8 cellular contexts compared by ENCODE assay signal in genomic region chr1:1426961-1427934, GRCh38. TPM values are rescaled to one million over a fixed set of nuclear protein-coding genes. Genes with fewer than 3 reads are reported as not detected.
DNase-seq lines count a peak whose midpoint lies in the region; ATAC-seq and TF ChIP-seq lines count a peak whose summit lies in the region.

No MANE protein-coding gene starts in this region.

- H3K9me3 ChIP-seq in A673 (ENCODE audit: low read depth, low read length, poor library complexity, severe bottlenecking) (no peaks in the 10 kb centered on the region), H9 (ENCODE audit: control insufficient read depth, low read depth, low read length) (no peaks in the 10 kb centered on the region), mammary epithelial cell (replicated peaks; ENCODE audit: insufficient read depth, low read length) (no peaks in the 10 kb centered on the region)

- no peak overlapping the region for H2BK120ac ChIP-seq in H9 (ENCODE audit: low read depth, low read length, poor library complexity, severe bottlenecking)
- peak overlapping the region; percentile 39 for H2BK120ac ChIP-seq in mesendoderm (ENCODE audit: low read depth, low read length)

- no peak overlapping the region for H3K9ac ChIP-seq in H9 (ENCODE audit: extremely low read depth, insufficient read length, low read length)
- no peak overlapping the region for H3K9ac ChIP-seq in mammary epithelial cell (ENCODE audit: insufficient read depth, low read length)
- H3K9ac ChIP-seq in mesendoderm (ENCODE audit: low read length): peak overlapping the region; percentile 54

- H3K56ac ChIP-seq in H9 (ENCODE audit: insufficient read length, low read depth, low read length): no peak overlapping the region
- peak overlapping the region; percentile 85 for H3K56ac ChIP-seq in mesendoderm (ENCODE audit: low read length)

- H4K8ac ChIP-seq in H9 (replicated peaks; ENCODE audit: insufficient read length, low read depth, low read length): no peak overlapping the region
- H4K8ac ChIP-seq in mesendoderm (ENCODE audit: low read depth, low read length): peak overlapping the region; percentile 96

- peaks cover 3% of the 10 kb centered on the region for H3K23me2 ChIP-seq in H9 (ENCODE audit: insufficient read length, low read depth, low read length, poor library complexity, severe bottlenecking)

- peak overlapping the region; percentile 50 for H3K4me3 ChIP-seq in A673 (ENCODE audit: low read depth, low read length, poor library complexity, severe bottlenecking)
- peak overlapping the region in 1 of 3 experiments; percentile 27 for H3K4me3 ChIP-seq in mammary epithelial cell (replicated peaks in 1 of 3; ENCODE audit: insufficient read depth in 1 of 3, low read depth in 2 of 3, low read length in 3 of 3)
- peak overlapping the region; percentile 11 for H3K4me3 ChIP-seq in mesendoderm (ENCODE audit: low read length)

- intact Hi-C loops in A673 (cut with micrococcal nuclease; ENCODE audit: unreplicated experiment): no loop called here
- intact Hi-C loops in mammary epithelial cell (cut with micrococcal nuclease): no loop called here

- DNase-seq in A673 (ENCODE audit: low spot score): no peak
- peak; percentile 87 for DNase-seq in H9
- DNase-seq in mammary epithelial cell: no peak
- peak; percentile 72 for DNase-seq in mesendoderm
- DNase-seq in activated effector memory CD4-positive, alpha-beta T cell treated with anti-CD3 and anti-CD28 coated beads, Interleukin-2, amount 50 U/mL, for 16 hours: no peak
- DNase-seq in stimulated activated CD4-positive, alpha-beta T cell treated with anti-CD3 and anti-CD28 coated beads, Interleukin-4, amount 100 ng/mL, for 24 hours: no peak

- H2AK5ac ChIP-seq in H9 (ENCODE audit: insufficient read length, low read length) (no peak overlapping the region), mesendoderm (ENCODE audit: low read length) (no peak overlapping the region)

- H3K18ac ChIP-seq in H9 (ENCODE audit: insufficient read length, low read depth, low read length): peak overlapping the region; percentile 72
- H3K18ac ChIP-seq in mesendoderm (ENCODE audit: low read length): peak overlapping the region; percentile 90

- no peak overlapping the region for H3T11ph ChIP-seq in H9 (ENCODE audit: low read length)

- H3K23ac ChIP-seq in H9 (ENCODE audit: insufficient read length, low read depth, low read length) (no peak overlapping the region), mesendoderm (ENCODE audit: low read length) (no peak overlapping the region)

- H4K5ac ChIP-seq in H9 (ENCODE audit: insufficient read length, low read depth, low read length) (no peak overlapping the region), mesendoderm (ENCODE audit: low read length) (no peak overlapping the region)

- H3K36me3 ChIP-seq in A673 (ENCODE audit: insufficient read depth, low read length, poor library complexity, severe bottlenecking) (no peaks in the 10 kb centered on the region), mammary epithelial cell (ENCODE audit: insufficient read depth, low read length) (no peaks in the 10 kb centered on the region), mesendoderm (ENCODE audit: control insufficient read depth, insufficient read depth, low read length) (no peaks in the 10 kb centered on the region)

- H4K20me1 ChIP-seq in H9 (ENCODE audit: control insufficient read depth, insufficient read depth, insufficient read length) (no peaks in the 10 kb centered on the region), mammary epithelial cell (ENCODE audit: insufficient read depth, low read length) (no peaks in the 10 kb centered on the region)

- H3K4me1 Mint-ChIP-seq in H9: peaks cover 33 to 50% of the 10 kb centered on the region in 2 experiments

- H3K4ac ChIP-seq in H9 (ENCODE audit: low read depth, low read length): no peak overlapping the region
- peak overlapping the region; percentile 84 for H3K4ac ChIP-seq in mesendoderm (ENCODE audit: low read depth, low read length)

- no peaks in the 10 kb centered on the region for H3K4me1 ChIP-seq in A673 (ENCODE audit: insufficient read depth, low read length, poor library complexity, severe bottlenecking)
- H3K4me1 ChIP-seq in H9 (ENCODE audit: insufficient read depth, low read length): peaks cover 7% of the 10 kb centered on the region; the same call in 1 of the 2 replicates
- H3K4me1 ChIP-seq in mammary epithelial cell (ENCODE audit: insufficient read depth, low read length): peaks cover 19% of the 10 kb centered on the region
- H3K4me1 ChIP-seq in mesendoderm (ENCODE audit: control insufficient read depth, low read depth, low read length): peaks cover 11% of the 10 kb centered on the region

- dilution Hi-C loops in mammary epithelial cell (cut with HindIII; ENCODE audit: low sequenced_read_pairs): no loop called here

- H4K91ac ChIP-seq in H9 (ENCODE audit: insufficient read length, low read depth, low read length): no peak overlapping the region

- WGBS in H9 (ENCODE audit: extremely low coverage, insufficient read length, low lambda C conversion rate): 100% methylated on average over 2 of the region's 89 CpGs
- no CpG with 5 or more reads among the region's 89 CpGs for WGBS in mammary epithelial cell (ENCODE audit: low coverage, missing lambda C conversion rate)
- 100% methylated on average over 2 of the region's 89 CpGs for WGBS in mesendoderm (ENCODE audit: extremely low coverage, insufficient coverage, low lambda C conversion rate)

- H3K9me3 Mint-ChIP-seq in H9: peaks cover 3 to 4% of the 10 kb centered on the region in 2 experiments; a peak in 4 of 5 replicates

- BruUV-seq in A673 (replicated peaks; lab: Mats Ljungman, UMichigan) (no TSS peak), mammary epithelial cell (replicated peaks; lab: Mats Ljungman, UMichigan) (no TSS peak)

- no peaks in the 10 kb centered on the region for H3K27me3 Mint-ChIP-seq in H9 (ENCODE audit: low read depth)

- CTCF ChIA-PET in A673 (lab: Charles Lee): no interaction called here
- CTCF ChIA-PET in mammary epithelial cell (lab: Charles Lee; ENCODE audit: low non-redundant PET): no interaction called here

- peak overlapping the region; percentile 31 to 50; a peak in 2 of 5 replicates for H3K4me3 Mint-ChIP-seq in H9

- H3K27me3 ChIP-seq in A673 (replicated peaks; ENCODE audit: insufficient read depth, low read depth, low read length, poor library complexity) (no peaks in the 10 kb centered on the region), H9 (ENCODE audit: insufficient read depth, low read length) (no peaks in the 10 kb centered on the region), mammary epithelial cell (ENCODE audit: insufficient read depth, low read length) (no peaks in the 10 kb centered on the region), mesendoderm (ENCODE audit: insufficient read depth, low read length, poor library complexity) (no peaks in the 10 kb centered on the region)

- no peak overlapping the region for H2BK12ac ChIP-seq in H9 (ENCODE audit: insufficient read length, low read depth, low read length)

- no peak overlapping the region for H2AFZ ChIP-seq in H9 (ENCODE audit: low read length)
- peak overlapping the region; percentile 71 for H2AFZ ChIP-seq in mammary epithelial cell (ENCODE audit: low read depth, low read length)

- no peaks in the 10 kb centered on the region for H3K79me2 ChIP-seq in H9 (ENCODE audit: insufficient read depth, low read length)
- no peaks in the 10 kb centered on the region for H3K79me2 ChIP-seq in mammary epithelial cell (ENCODE audit: insufficient read depth, low read length)
- no peaks in the 10 kb centered on the region for H3K79me2 ChIP-seq in mesendoderm (ENCODE audit: control insufficient read depth, insufficient read depth, low read length)

- TF ChIP-seq CTCF in A673 (conservative IDR thresholded peaks at IDR 0.05; ENCODE audit: low read depth, low read length): no peak
- no peak for TF ChIP-seq CTCF in H9 (conservative IDR thresholded peaks at IDR 0.05)
- no peak for TF ChIP-seq CTCF in mammary epithelial cell (conservative IDR thresholded peaks at IDR 0.05 in 1 of 2, IDR thresholded peaks at IDR 0.05 in 1 of 2; ENCODE audit: extremely low read depth in 1 of 2, insufficient read depth in 1 of 2, low read depth in 1 of 2, low read length in 2 of 2)

- H3K79me1 ChIP-seq in H9 (ENCODE audit: insufficient read depth, low read depth, low read length, poor library complexity, severe bottlenecking) (no peaks in the 10 kb centered on the region), mesendoderm (ENCODE audit: low read length) (no peaks in the 10 kb centered on the region)

- no peak overlapping the region for H2BK5ac ChIP-seq in H9 (ENCODE audit: insufficient read length, low read length)
- H2BK5ac ChIP-seq in mesendoderm (ENCODE audit: low read length): no peak overlapping the region

- no peak overlapping the region for H3K27ac Mint-ChIP-seq in H9

- no peak overlapping the region for H2BK15ac ChIP-seq in H9 (ENCODE audit: low read depth, low read length)
- peak overlapping the region; percentile 47 for H2BK15ac ChIP-seq in mesendoderm (replicated peaks; ENCODE audit: low read depth)

- peak overlapping the region; percentile 80; the same call in 1 of the 2 replicates for H3K14ac ChIP-seq in H9 (ENCODE audit: insufficient read depth, low read length)

- POLR2A ChIA-PET in A673 (lab: Charles Lee; ENCODE audit: low non-redundant PET): no interaction called here

- peaks cover 3 to 5% (median 4%) of the 10 kb centered on the region in 3 experiments; a peak in 6 of 7 replicates for H3K36me3 Mint-ChIP-seq in H9 (ENCODE audit: insufficient read depth in 1 of 3, low read depth in 3 of 3)

- in situ Hi-C loops in mammary epithelial cell (cut with MboI; ENCODE audit: low sequenced_read_pairs in 2 of 2): no loop called here

- no peak for ATAC-seq in GM21528 (IDR thresholded peaks at IDR 0.05; ENCODE audit: low FRiP score, unreplicated experiment)
- ATAC-seq in HG02642 (IDR thresholded peaks at IDR 0.05; ENCODE audit: poor library complexity, unreplicated experiment): no peak

- H3K27ac ChIP-seq in A673 (ENCODE audit: low read depth, low read length, poor library complexity, severe bottlenecking) (no peak overlapping the region), H9 (ENCODE audit: insufficient read length, low read depth, low read length) (no peak overlapping the region), mammary epithelial cell (ENCODE audit: insufficient read depth, low read depth, low read length) (no peak overlapping the region), mesendoderm (ENCODE audit: low read depth, low read length) (no peak overlapping the region)

- no peak overlapping the region for H2BK20ac ChIP-seq in H9 (ENCODE audit: low read depth, low read length, poor library complexity, severe bottlenecking)

- H3K4me2 ChIP-seq in H9 (ENCODE audit: insufficient read depth, insufficient read length, low read length): no peak overlapping the region
- H3K4me2 ChIP-seq in mammary epithelial cell (ENCODE audit: insufficient read depth, low read depth, low read length): peak overlapping the region; percentile 57
- H3K4me2 ChIP-seq in mesendoderm (ENCODE audit: low read length): no peak overlapping the region

RNA-seq across cellular contexts. Expression of gene ANKRD65, which starts 6.2 kb away (rescaled TPM):
- total RNA-seq in A673 (2021): not detected in 2 replicates
- total RNA-seq in H9 (2021): 3.1 and 3.2 TPM in 2 replicates
- total RNA-seq in mammary epithelial cell: 1 to 10 TPM; 3.1 to 7.5 TPM
- 3.6 TPM for polyA plus RNA-seq in mammary epithelial cell
- 9.3 TPM for polyA minus RNA-seq in mammary epithelial cell
- 1.2 TPM for polyA plus RNA-seq in mesendoderm (2013, experiment 1 of 2)
- polyA plus RNA-seq in mesendoderm (2013, experiment 2 of 2): 1.4 TPM

RNA-seq across cellular contexts. Expression of gene VWA1, which starts 8.2 kb away (rescaled TPM):
- total RNA-seq in A673 (2021) (0.92 and 2.7 TPM in 2 replicates), H9 (2021) (55.6 and 57.1 TPM in 2 replicates), mammary epithelial cell (10 to 100 TPM; 11.3 to 27.3 TPM)
- polyA plus RNA-seq in mammary epithelial cell: 4.2 TPM
- 1.2 TPM for polyA minus RNA-seq in mammary epithelial cell
- 21.5 TPM for polyA plus RNA-seq in mesendoderm (2013, experiment 1 of 2)
- 21.0 TPM for polyA plus RNA-seq in mesendoderm (2013, experiment 2 of 2)

RNA-seq across cellular contexts. Expression of gene MRPL20, which starts 20.2 kb away (rescaled TPM):
- total RNA-seq in A673 (2021) (137 and 151 TPM in 2 replicates), H9 (2021) (156 and 162 TPM in 2 replicates), mammary epithelial cell (100 to 1,000 TPM in 1 of 2 donors, 10 to 100 TPM in 1; 56.7 to 115 TPM)
- 157 TPM for polyA plus RNA-seq in mammary epithelial cell
- 119 TPM for polyA minus RNA-seq in mammary epithelial cell
- polyA plus RNA-seq in mesendoderm (2013, experiment 1 of 2): 287 TPM
- 288 TPM for polyA plus RNA-seq in mesendoderm (2013, experiment 2 of 2)

RNA-seq across cellular contexts. Expression of gene ATAD3C, which starts 22.2 kb away (rescaled TPM):
- total RNA-seq in A673 (2021) (0.22 and 0.39 TPM in 2 replicates), H9 (2021) (7.5 and 7.7 TPM in 2 replicates), mammary epithelial cell (1 to 10 TPM; 1.8 to 4.6 TPM)
- 2.6 TPM for polyA plus RNA-seq in mammary epithelial cell
- polyA minus RNA-seq in mammary epithelial cell: 0.26 TPM
- polyA plus RNA-seq in mesendoderm (2013, experiment 1 of 2): 0.67 TPM
- 0.63 TPM for polyA plus RNA-seq in mesendoderm (2013, experiment 2 of 2)

RNA-seq across cellular contexts. Expression of gene CCNL2, which starts 28.1 kb away (rescaled TPM):
- total RNA-seq in A673 (2021) (206 and 213 TPM in 2 replicates), H9 (2021) (160 and 173 TPM in 2 replicates), mammary epithelial cell (100 to 1,000 TPM; 103 to 140 TPM)
- polyA plus RNA-seq in mammary epithelial cell: 64.9 TPM
- polyA minus RNA-seq in mammary epithelial cell: 21.9 TPM
- polyA plus RNA-seq in mesendoderm (2013, experiment 1 of 2): 65.2 TPM
- polyA plus RNA-seq in mesendoderm (2013, experiment 2 of 2): 61.8 TPM

Comparison
In these comparisons a context has a peak if more than half of its experiments do, and no peak if none do; other contexts are left out.
1. DNase-seq: peak in H9 (single experiment) and mesendoderm (single experiment); none in A673 (single experiment), mammary epithelial cell (single experiment), activated effector memory CD4-positive, alpha-beta T cell treated with anti-CD3 and anti-CD28 coated beads, Interleukin-2, amount 50 U/mL, for 16 hours (single experiment) and stimulated activated CD4-positive, alpha-beta T cell treated with anti-CD3 and anti-CD28 coated beads, Interleukin-4, amount 100 ng/mL, for 24 hours (single experiment).